In genomic region chr12:117685115-117685926, GRCh38 we compare ENCODE assay signal across 9 cellular contexts.
DNase-seq lines count a peak whose midpoint lies in the region; ATAC-seq and TF ChIP-seq lines count a peak whose summit lies in the region.
"Had no signal": no experiment of that assay in that cellular context is flagged by ENCODE, and none has a peak within 500 bp of the region (broad histone marks: within the 10 kb centered on the region; RNA-seq: fewer than 3 reads in every experiment).

No MANE protein-coding gene starts in this region.

- TF ChIP-seq POLR2A in vagina (IDR thresholded peaks at IDR 0.05), result no peak

- CTCF ChIA-PET in MCF 10A (lab: Yijun Ruan, JAX), result interaction anchor here (0.6 to 1.3 kb wide), 5 partner anchors 11 to 460 kb away, joined by 3 to 8 read pairs (median 3); no protein-coding TSS in a partner anchor
- CTCF ChIA-PET in mammary epithelial cell (lab: Charles Lee; ENCODE audit: low non-redundant PET), result no interaction called here

- no peaks in the 10 kb centered on the region for H4K20me1 ChIP-seq in mammary epithelial cell (ENCODE audit: insufficient read depth, low read length)

- no peaks in the 10 kb centered on the region for H3K4me1 ChIP-seq in mammary epithelial cell (ENCODE audit: insufficient read depth, low read length)
- H3K4me1 ChIP-seq in vagina, result peaks cover 19% of the 10 kb centered on the region

- no peak overlapping the region for H3K4me2 ChIP-seq in mammary epithelial cell (ENCODE audit: insufficient read depth, low read depth, low read length)

- peaks cover 8% of the 10 kb centered on the region for H3K9me3 Mint-ChIP-seq in MCF 10A (ENCODE audit: unreplicated experiment)

- TF ChIP-seq CTCF in MCF 10A (IDR thresholded peaks at IDR 0.05; ENCODE audit: unreplicated experiment) (no peak), mammary epithelial cell (conservative IDR thresholded peaks at IDR 0.05 in 1 of 2, IDR thresholded peaks at IDR 0.05 in 1 of 2; ENCODE audit: extremely low read depth in 1 of 2, insufficient read depth in 1 of 2, low read depth in 1 of 2, low read length in 2 of 2) (no peak), vagina (IDR thresholded peaks at IDR 0.05) (no peak)

- no peaks in the 10 kb centered on the region for H3K79me2 ChIP-seq in mammary epithelial cell (ENCODE audit: insufficient read depth, low read length)

- no peak overlapping the region for H2AFZ ChIP-seq in mammary epithelial cell (ENCODE audit: low read depth, low read length)

- H3K27me3 ChIP-seq in mammary epithelial cell (ENCODE audit: insufficient read depth, low read length) (no peaks in the 10 kb centered on the region), vagina (no peaks in the 10 kb centered on the region)

- ATAC-seq in GM18511 (IDR thresholded peaks at IDR 0.05; ENCODE audit: unreplicated experiment), result no peak
- no peak for ATAC-seq in HG02610 (IDR thresholded peaks at IDR 0.05; ENCODE audit: unreplicated experiment)
- ATAC-seq in HG02970 (IDR thresholded peaks at IDR 0.05; ENCODE audit: low FRiP score, unreplicated experiment), result no peak

- no peak overlapping the region for H3K9ac ChIP-seq in mammary epithelial cell (ENCODE audit: insufficient read depth, low read length)

- H3K4me1 Mint-ChIP-seq in MCF 10A (ENCODE audit: insufficient read depth, unreplicated experiment), result peaks cover 23% of the 10 kb centered on the region

- H3K27ac ChIP-seq in mammary epithelial cell (ENCODE audit: insufficient read depth, low read depth, low read length) (no peak overlapping the region), vagina (peak overlapping the region; percentile 53)

- 50% methylated on average over 12 of the region's 13 CpGs for WGBS in mammary epithelial cell (ENCODE audit: low coverage, missing lambda C conversion rate)

- H3K36me3 ChIP-seq in mammary epithelial cell (ENCODE audit: insufficient read depth, low read length) (no peaks in the 10 kb centered on the region), vagina (no peaks in the 10 kb centered on the region)

- dilution Hi-C loops in mammary epithelial cell (cut with HindIII; ENCODE audit: low sequenced_read_pairs), result no loop called here

- H3K27me3 Mint-ChIP-seq in MCF 10A (ENCODE audit: insufficient read depth, unreplicated experiment), result no peaks in the 10 kb centered on the region

- no peak overlapping the region for H3K27ac Mint-ChIP-seq in MCF 10A (ENCODE audit: low read depth, unreplicated experiment)

- BruUV-seq in MCF 10A (replicated peaks; lab: Mats Ljungman, UMichigan) (no TSS peak), mammary epithelial cell (replicated peaks; lab: Mats Ljungman, UMichigan) (no TSS peak)

- peak overlapping the region; percentile 22 for H3K4me3 Mint-ChIP-seq in MCF 10A (ENCODE audit: unreplicated experiment)

- H3K9me3 ChIP-seq in mammary epithelial cell (replicated peaks; ENCODE audit: insufficient read depth, low read length) (peaks cover 13% of the 10 kb centered on the region), vagina (no peaks in the 10 kb centered on the region)

- H3K36me3 Mint-ChIP-seq in MCF 10A (ENCODE audit: insufficient read depth, unreplicated experiment), result no peaks in the 10 kb centered on the region

- peak; percentile 73 for DNase-seq in MCF 10A (ENCODE audit: unreplicated experiment)
- DNase-seq in mammary epithelial cell, result no peak
- peak; percentile 89 for DNase-seq in T1000 (lab: John Stamatoyannopoulos, UW)
- DNase-seq in kidney tubule cell (ENCODE audit: low spot score), result peak; percentile 98
- peak in 1 of 2 donors; percentile 92 for DNase-seq in vagina (ENCODE audit: extremely low spot score in 2 of 2)
- DNase-seq: NCI-H1694 had no signal

- intact Hi-C loops in MCF 10A (cut with micrococcal nuclease), result no loop called here
- intact Hi-C loops in mammary epithelial cell (cut with micrococcal nuclease), result no loop called here
- intact Hi-C loops in vagina (cut with DNase I), result no loop called here

- POLR2A ChIA-PET in MCF 10A (lab: Yijun Ruan, JAX), result interaction anchor here (0.7 kb wide), 1 partner anchor 679 kb away, joined by 3 read pairs; no protein-coding TSS in a partner anchor

- in situ Hi-C loops in mammary epithelial cell (cut with MboI; ENCODE audit: low sequenced_read_pairs in 2 of 2), result no loop called here

- no peak overlapping the region for H3K4me3 ChIP-seq in mammary epithelial cell (replicated peaks in 1 of 3; ENCODE audit: insufficient read depth in 1 of 3, low read depth in 2 of 3, low read length in 3 of 3)
- H3K4me3 ChIP-seq in vagina, result no peak overlapping the region
